21 cellular contexts compared by ENCODE assay signal in genomic region chr2:200138386-200139184, GRCh38.
DNase-seq lines count a peak whose midpoint lies in the region; ATAC-seq and TF ChIP-seq lines count a peak whose summit lies in the region.
"Had no signal": no experiment of that assay in that cellular context is flagged by ENCODE, and none has a peak within 500 bp of the region (broad histone marks: within the 10 kb centered on the region; RNA-seq: fewer than 3 reads in every experiment).

No MANE protein-coding gene starts in this region.

- H2AFZ ChIP-seq in IMR-90 (replicated peaks; ENCODE audit: low read length, poor library complexity) (no peak overlapping the region), mesenchymal stem cell (ENCODE audit: low read depth, low read length) (no peak overlapping the region)

- no peaks in the 10 kb centered on the region for H3K79me1 ChIP-seq in IMR-90 (ENCODE audit: low read depth in 1 of 2, low read length in 2 of 2)
- no peaks in the 10 kb centered on the region for H3K79me1 ChIP-seq in mesenchymal stem cell (replicated peaks; ENCODE audit: low read length, poor library complexity, severe bottlenecking)

- no peak overlapping the region for H2BK120ac ChIP-seq in IMR-90 (ENCODE audit: low read depth, low read length)
- no peak overlapping the region for H2BK120ac ChIP-seq in mesenchymal stem cell (ENCODE audit: low read depth, low read length)

- ATAC-seq in IMR-90 (ENCODE audit: low read depth) = peak; percentile 21; the same call in 1 of the 2 replicates
- ATAC-seq: activated CD8-positive, alpha-beta T cell treated with anti-CD3 and anti-CD28 coated beads for 36 hours; sciatic nerve had no signal

- no peaks in the 10 kb centered on the region for H3K9me1 ChIP-seq in IMR-90 (ENCODE audit: insufficient read depth, low read length)

- no CpG with 5 or more reads among the region's 2 CpGs for WGBS in IMR-90 (ENCODE audit: extremely low coverage in 2 of 2, insufficient read length in 1 of 2), 2 experiments
- no CpG with 5 or more reads among the region's 2 CpGs for WGBS in mesenchymal stem cell

- H2BK15ac ChIP-seq in IMR-90 (ENCODE audit: low read depth, low read length) (no peak overlapping the region), mesenchymal stem cell (ENCODE audit: low read depth, poor library complexity, severe bottlenecking) (no peak overlapping the region)

- TF ChIP-seq POLR2A in IMR-90 (IDR thresholded peaks at IDR 0.05; ENCODE audit: low read depth, low read length) = no peak

- H2BK20ac ChIP-seq in IMR-90 (ENCODE audit: low read depth, low read length) = no peak overlapping the region

- no peaks in the 10 kb centered on the region for H4K20me1 ChIP-seq in IMR-90 (ENCODE audit: insufficient read depth, low read length)

- no peak overlapping the region for H3K56ac ChIP-seq in IMR-90 (ENCODE audit: extremely low read depth, insufficient read depth, low read length)

- DNase-seq in IMR-90 (peak; percentile 59), brain microvascular endothelial cell (peak; percentile 33), mesenchymal stem cell (no peak), NCI-H69 (lab: John Stamatoyannopoulos, UW) (no peak), activated gamma-delta T cell (lab: John Stamatoyannopoulos, UW) (no peak), head of caudate nucleus (no peak), NCI-H345 treated with DMSO at 0.1 percent for 48 hours (lab: John Stamatoyannopoulos, UW; ENCODE audit: unreplicated experiment) (no peak)
- DNase-seq: activated CD8-positive, alpha-beta T cell treated with anti-CD3 and anti-CD28 coated beads for 36 hours; activated effector memory CD4-positive, alpha-beta T cell treated with anti-CD3 and anti-CD28 coated beads, Interleukin-2, amount 50 U/mL, for 16 hours; activated T-cell treated with anti-CD3 and anti-CD28 coated beads for 4 hours; central memory CD4-positive, alpha-beta T cell; kidney; NCI-H187; NCI-H226; OCI-M1; SW 1271 had no signal

- no peak overlapping the region for H2BK5ac ChIP-seq in IMR-90 (ENCODE audit: low read depth, low read length, poor library complexity, severe bottlenecking)
- H2BK5ac ChIP-seq in mesenchymal stem cell (ENCODE audit: low read depth, low read length, poor library complexity, severe bottlenecking) = no peak overlapping the region

- H2AK9ac ChIP-seq in IMR-90 (replicated peaks; ENCODE audit: low read depth, low read length, poor library complexity) = no peak overlapping the region

- H3K18ac ChIP-seq in IMR-90 (ENCODE audit: low read depth, low read length) (no peak overlapping the region; the same call in 1 of the 2 replicates), mesenchymal stem cell (ENCODE audit: low read depth in 1 of 2, low read length in 2 of 2) (no peak overlapping the region)

- CTCF ChIA-PET in IMR-90 (lab: Yijun Ruan, JAX) = interaction anchor here (0.6 kb wide), 1 partner anchor 648 kb away, joined by 4 read pairs; no protein-coding TSS in a partner anchor

- H3K9ac ChIP-seq in IMR-90 (ENCODE audit: low read depth, low read length) (no peak overlapping the region), mesenchymal stem cell (ENCODE audit: low read length) (no peak overlapping the region), rectal smooth muscle tissue (ENCODE audit: low read length) (no peak overlapping the region)
- H3K9ac ChIP-seq: KMS-11 had no signal

- in situ Hi-C loops in IMR-90 (cut with MboI; ENCODE audit: low sequenced_read_pairs) (no loop called here), brain microvascular endothelial cell (cut with HindIII; ENCODE audit: low pct_ligation_motif_present, low sequenced_read_pairs) (no loop called here)

- intact Hi-C loops in IMR-90 (cut with micrococcal nuclease) = no loop called here
- intact Hi-C loops in head of caudate nucleus (cut with DNase I) = no loop called here

- no peak overlapping the region for H2AK5ac ChIP-seq in IMR-90 (ENCODE audit: low read depth, low read length)
- no peak overlapping the region for H2AK5ac ChIP-seq in mesenchymal stem cell (ENCODE audit: low read length, severe bottlenecking)

- H3K4me2 ChIP-seq in IMR-90 (ENCODE audit: low read depth, low read length) (no peak overlapping the region), mesenchymal stem cell (ENCODE audit: low read length, poor library complexity, severe bottlenecking) (no peak overlapping the region)
- H3K4me2 ChIP-seq: KMS-11 had no signal

- H3K23ac ChIP-seq in IMR-90 (ENCODE audit: low read depth, low read length) (no peak overlapping the region), mesenchymal stem cell (ENCODE audit: low read length in 2 of 2) (no peak overlapping the region)

- H3K14ac ChIP-seq in IMR-90 (replicated peaks; ENCODE audit: low read depth, low read length) (no peak overlapping the region), mesenchymal stem cell (ENCODE audit: low read length in 2 of 2) (no peak overlapping the region)

- H3K36me3 ChIP-seq in IMR-90 (ENCODE audit: control insufficient read depth, insufficient read depth, low read length) (no peaks in the 10 kb centered on the region), brain microvascular endothelial cell (replicated peaks) (no peaks in the 10 kb centered on the region), mesenchymal stem cell (ENCODE audit: control insufficient read depth in 1 of 2, insufficient read depth in 2 of 2, low read depth in 1 of 2, low read length in 2 of 2) (no peaks in the 10 kb centered on the region), rectal smooth muscle tissue (ENCODE audit: control insufficient read depth, insufficient read depth, low read length) (no peaks in the 10 kb centered on the region)
- H3K36me3 ChIP-seq: vagina had no signal

- no peaks in the 10 kb centered on the region for H3K4me1 ChIP-seq in IMR-90 (ENCODE audit: control insufficient read depth, insufficient read depth, low read length)
- H3K4me1 ChIP-seq in mesenchymal stem cell (ENCODE audit: control insufficient read depth, insufficient read depth, low read depth, low read length) = no peaks in the 10 kb centered on the region
- peaks cover 16% of the 10 kb centered on the region for H3K4me1 ChIP-seq in rectal smooth muscle tissue (ENCODE audit: control insufficient read depth, insufficient read depth, low read length)
- H3K4me1 ChIP-seq: vagina had no signal

- no peaks in the 10 kb centered on the region for H3K27me3 ChIP-seq in IMR-90 (ENCODE audit: control insufficient read depth, insufficient read depth, low read length)
- H3K27me3 ChIP-seq in brain microvascular endothelial cell (replicated peaks) = no peaks in the 10 kb centered on the region
- no peaks in the 10 kb centered on the region for H3K27me3 ChIP-seq in mesenchymal stem cell (ENCODE audit: control insufficient read depth in 1 of 2, insufficient read depth in 1 of 2, low read length in 2 of 2)
- no peaks in the 10 kb centered on the region for H3K27me3 ChIP-seq in rectal smooth muscle tissue (ENCODE audit: control insufficient read depth, insufficient read depth, low read length)
- H3K27me3 ChIP-seq: vagina had no signal

- H3K9me3 ChIP-seq in IMR-90 (ENCODE audit: control insufficient read depth, insufficient read depth, low read length) (no peaks in the 10 kb centered on the region), mesenchymal stem cell (ENCODE audit: control insufficient read depth, low read length) (peaks cover 5% of the 10 kb centered on the region)
- H3K9me3 ChIP-seq: vagina had no signal

- no peak overlapping the region for H2BK12ac ChIP-seq in mesenchymal stem cell (ENCODE audit: low read length in 2 of 2)

- no peak overlapping the region for H3K27ac ChIP-seq in IMR-90 (ENCODE audit: insufficient read depth, low read length)
- H3K27ac ChIP-seq in brain microvascular endothelial cell = no peak overlapping the region
- peak overlapping the region; percentile 65 for H3K27ac ChIP-seq in mesenchymal stem cell (ENCODE audit: low read length, poor library complexity, severe bottlenecking)
- peak overlapping the region; percentile 55 for H3K27ac ChIP-seq in rectal smooth muscle tissue (ENCODE audit: low read depth, low read length)
- H3K27ac ChIP-seq: epithelial cell of prostate, KMS-11, vagina had no signal

- BruUV-seq in IMR-90 (replicated peaks; lab: Mats Ljungman, UMichigan) = no TSS peak

- POLR2A ChIA-PET in IMR-90 (lab: Charles Lee; ENCODE audit: unreplicated experiment) = interaction anchor here (0.6 kb wide), 1 partner anchor 1175 kb away, joined by 3 read pairs; no protein-coding TSS in a partner anchor

- H3K4me3 ChIP-seq in IMR-90 (ENCODE audit: insufficient read depth, low read depth, low read length) (no peak overlapping the region), brain microvascular endothelial cell (ENCODE audit: low read depth, low read length) (no peak overlapping the region), mesenchymal stem cell (ENCODE audit: insufficient read depth in 1 of 2, low read depth in 1 of 2, low read length in 2 of 2) (no peak overlapping the region), rectal smooth muscle tissue (ENCODE audit: low read length) (no peak overlapping the region)
- H3K4me3 ChIP-seq: vagina had no signal

- H3K4ac ChIP-seq in IMR-90 (ENCODE audit: low read depth, low read length) = no peak overlapping the region
- H3K4ac ChIP-seq in mesenchymal stem cell (ENCODE audit: low read depth in 1 of 2, low read length in 2 of 2) = no peak overlapping the region

- H4K5ac ChIP-seq in IMR-90 (ENCODE audit: low read depth, low read length) = no peak overlapping the region

- no peak for TF ChIP-seq RAD21 in IMR-90 (IDR thresholded peaks at IDR 0.05; ENCODE audit: low read length)

- no peak overlapping the region for H4K8ac ChIP-seq in IMR-90 (ENCODE audit: low read depth in 2 of 2, low read length in 2 of 2)
- no peak overlapping the region for H4K8ac ChIP-seq in mesenchymal stem cell (ENCODE audit: low read length)

- H4K91ac ChIP-seq in IMR-90 (ENCODE audit: insufficient read depth, low read depth, low read length) = no peak overlapping the region
- H4K91ac ChIP-seq in mesenchymal stem cell (ENCODE audit: low read length) = no peak overlapping the region

- dilution Hi-C loops in IMR-90 (cut with HindIII; ENCODE audit: low sequenced_read_pairs, unreplicated experiment) = no loop called here

- no peak for TF ChIP-seq CTCF in IMR-90 (conservative IDR thresholded peaks at IDR 0.05; ENCODE audit: low read depth, low read length)
- no peak for TF ChIP-seq CTCF in brain microvascular endothelial cell (IDR thresholded peaks at IDR 0.05; ENCODE audit: low read depth, low read length, missing control alignments)

TF ChIP-seq in IMR-90, 13 proteins besides CTCF, POLR2A, EP300 and RAD21 (continues in another document):
- TF ChIP-seq MXI1 (IDR thresholded peaks at IDR 0.05; ENCODE audit: borderline replicate concordance, low read depth, low read length) (no peak), NFE2L2 (IDR thresholded peaks at IDR 0.05; ENCODE audit: low read depth, low read length) (no peak), MAFK (IDR thresholded peaks at IDR 0.05; ENCODE audit: low read depth, low read length) (no peak), RFX5 (IDR thresholded peaks at IDR 0.05; ENCODE audit: low read depth, low read length) (no peak), CEBPB (IDR thresholded peaks at IDR 0.05; ENCODE audit: low read depth, low read length) (no peak)

Comparison
In these comparisons a context has a peak if more than half of its experiments do, and no peak if none do; other contexts are left out.
1. DNase-seq: peak in IMR-90 (single experiment) and brain microvascular endothelial cell (single experiment); none in mesenchymal stem cell (single experiment), NCI-H69 (single experiment), activated gamma-delta T cell (single experiment), head of caudate nucleus (0 of 42) and NCI-H345 treated with DMSO at 0.1 percent for 48 hours (single experiment).
2. H3K27ac ChIP-seq: peak in mesenchymal stem cell (single experiment) and rectal smooth muscle tissue (single experiment); none in IMR-90 (single experiment) and brain microvascular endothelial cell (single experiment).